ENCODE assay signal across 1 cellular context in the genomic region with DNA sequence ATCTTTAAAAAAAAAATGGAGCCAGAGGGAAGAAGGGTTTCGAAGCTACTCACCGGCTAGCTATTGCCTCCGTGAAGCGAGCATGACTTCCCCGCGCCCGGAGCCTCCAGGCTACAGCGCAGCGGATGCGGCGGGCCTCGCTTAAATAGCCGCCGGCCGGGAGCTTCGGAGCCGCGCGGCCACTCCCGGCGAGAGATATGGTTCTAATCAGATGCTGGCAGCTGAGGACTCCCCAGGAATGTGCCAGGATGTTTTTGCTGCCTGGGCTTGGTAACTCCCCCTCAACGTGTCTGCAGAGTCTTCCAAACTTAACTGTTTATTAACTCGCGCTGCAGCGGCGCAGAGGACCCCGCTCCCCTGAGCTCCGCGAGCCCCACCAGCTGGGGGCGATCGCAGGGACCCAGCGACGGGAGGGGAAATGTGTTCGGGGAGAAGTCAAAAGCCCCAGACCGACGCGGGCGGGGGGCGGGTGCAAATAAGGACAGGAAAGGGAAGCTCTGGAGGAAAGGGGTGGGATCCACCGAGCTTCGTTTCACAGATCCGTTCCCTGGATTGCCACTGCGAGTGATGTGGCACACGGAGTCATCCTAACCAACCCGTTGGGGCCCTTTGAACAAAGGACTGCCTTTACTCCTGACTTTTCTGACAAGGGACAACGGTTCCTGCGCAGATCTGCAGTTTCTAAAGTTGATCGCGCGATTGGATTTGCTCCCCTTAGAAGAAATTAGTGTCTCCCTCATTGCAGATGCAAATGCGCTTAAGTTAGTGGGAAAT.
A peak's percentile ranks its signal among the peaks of the same experiment; 100 is the strongest.
TF ChIP-seq lines count a peak whose summit lies in the region.

DAB2 (minus strand) TSS at position 230 of the 774 bp plus-strand sequence. CDS start 30,660 bp downstream, outside the sequence.

TF ChIP-seq in HEK293, 187 proteins besides CTCF, POLR2A, EP300 and RAD21 (continued from another document and continues in another):
- TF ChIP-seq ZNF19 (tag by site-specific recombination; IDR thresholded peaks at IDR 0.05; ENCODE audit: low read depth) (no peak), ZNF132 (tag by site-specific recombination; IDR thresholded peaks at IDR 0.05; ENCODE audit: borderline replicate concordance) (no peak), ZNF2 (tag by site-specific recombination; IDR thresholded peaks at IDR 0.05) (no peak), INSM2 (tag by site-specific recombination; IDR thresholded peaks at IDR 0.05) (peak; percentile 38), ZNF148 (tag by site-specific recombination; IDR thresholded peaks at IDR 0.05; ENCODE audit: borderline replicate concordance) (no peak), ZNF292 (tag by site-specific recombination; IDR thresholded peaks at IDR 0.05; ENCODE audit: borderline replicate concordance, low read depth) (no peak), ZNF549 (tag by site-specific recombination; IDR thresholded peaks at IDR 0.05) (no peak), ZNF624 (tag by site-specific recombination; IDR thresholded peaks at IDR 0.05) (no peak), BCL11A (tag by site-specific recombination; IDR thresholded peaks at IDR 0.05; ENCODE audit: low read depth) (peak; percentile 74; the same call in 1 of the 2 replicates), FEZF1 (tag by site-specific recombination; IDR thresholded peaks at IDR 0.05) (no peak), ZNF157 (tag by site-specific recombination; IDR thresholded peaks at IDR 0.05) (no peak), ZNF843 (tag by site-specific recombination; IDR thresholded peaks at IDR 0.05) (peak; percentile 22; the same call in 1 of the 2 replicates), ZFP69B (tag by site-specific recombination; IDR thresholded peaks at IDR 0.05) (peak; percentile 83), ZNF596 (tag by site-specific recombination; IDR thresholded peaks at IDR 0.05) (no peak), ZNF239 (tag by site-specific recombination; IDR thresholded peaks at IDR 0.05) (no peak), ZNF660 (tag by site-specific recombination; IDR thresholded peaks at IDR 0.05) (peak; percentile 85), ZNF677 (tag by site-specific recombination; IDR thresholded peaks at IDR 0.05) (no peak), KLF9 (tag by site-specific recombination; IDR thresholded peaks at IDR 0.05; ENCODE audit: low read depth) (peak; percentile 46; the same call in 1 of the 2 replicates), ZNF274 (IDR thresholded peaks at IDR 0.05; ENCODE audit: low read length) (no peak), ZNF274 (tag by site-specific recombination; IDR thresholded peaks at IDR 0.05; ENCODE audit: borderline replicate concordance) (no peak), ZNF426 (tag by site-specific recombination; IDR thresholded peaks at IDR 0.05) (no peak), ZNF146 (tag by site-specific recombination; IDR thresholded peaks at IDR 0.05) (no peak), KLF8 (tag by site-specific recombination; IDR thresholded peaks at IDR 0.05) (peak; percentile 7; the same call in 1 of the 2 replicates), ZNF561 (tag by site-specific recombination; IDR thresholded peaks at IDR 0.05; ENCODE audit: borderline replicate concordance) (peak; percentile 79), ZNF707 (tag by site-specific recombination; IDR thresholded peaks at IDR 0.05) (no peak), ZNF777 (tag by site-specific recombination; IDR thresholded peaks at IDR 0.05; ENCODE audit: borderline replicate concordance) (no peak), ZNF530 (tag by site-specific recombination; IDR thresholded peaks at IDR 0.05; ENCODE audit: low read depth) (no peak), PBX3 (CRISPR knock-in tag; IDR thresholded peaks at IDR 0.05) (no peak), ZNF830 (tag by site-specific recombination; IDR thresholded peaks at IDR 0.05; ENCODE audit: low read depth) (no peak), SP3 (tag by site-specific recombination; IDR thresholded peaks at IDR 0.05) (peak; percentile 57), ZNF560 (tag by site-specific recombination; IDR thresholded peaks at IDR 0.05; ENCODE audit: borderline replicate concordance) (no peak), ZNF121 (tag by site-specific recombination; IDR thresholded peaks at IDR 0.05) (no peak), OVOL3 (tag by site-specific recombination; IDR thresholded peaks at IDR 0.05) (no peak), KLF10 (tag by site-specific recombination; IDR thresholded peaks at IDR 0.05) (peak; percentile 70), YY2 (tag by site-specific recombination; IDR thresholded peaks at IDR 0.05) (no peak), GLIS1 (tag by site-specific recombination; IDR thresholded peaks at IDR 0.05) (peak; percentile 69), ZNF10 (tag by site-specific recombination; IDR thresholded peaks at IDR 0.05) (peak; percentile 100), ZNF175 (tag by site-specific recombination; IDR thresholded peaks at IDR 0.05) (no peak), ZFP3 (tag by site-specific recombination; IDR thresholded peaks at IDR 0.05; ENCODE audit: low read depth) (no peak), TCF7L2 (IDR thresholded peaks at IDR 0.05; ENCODE audit: borderline replicate concordance, low read depth, low read length) (no peak), ZNF174 (tag by site-specific recombination; IDR thresholded peaks at IDR 0.05) (no peak), KLF1 (tag by site-specific recombination; IDR thresholded peaks at IDR 0.05) (peak; percentile 33; the same call in 1 of the 2 replicates), EGR2 (tag by site-specific recombination; IDR thresholded peaks at IDR 0.05; ENCODE audit: low read depth) (no peak), ZNF423 (tag by site-specific recombination; IDR thresholded peaks at IDR 0.05) (no peak), GLI4 (tag by site-specific recombination; IDR thresholded peaks at IDR 0.05) (no peak), ZSCAN30 (tag by site-specific recombination; IDR thresholded peaks at IDR 0.05) (peak; percentile 92), TRIM28 (IDR thresholded peaks at IDR 0.05; ENCODE audit: borderline replicate concordance, low read length) (no peak), ZNF776 (tag by site-specific recombination; IDR thresholded peaks at IDR 0.05; ENCODE audit: borderline replicate concordance) (no peak), ZNF664 (tag by site-specific recombination; IDR thresholded peaks at IDR 0.05) (no peak), ZFP37 (tag by site-specific recombination; IDR thresholded peaks at IDR 0.05) (peak; percentile 77; the same call in 1 of the 2 replicates), ZNF521 (tag by site-specific recombination; IDR thresholded peaks at IDR 0.05) (no peak)
- TF ChIP-seq, protein P1, sequence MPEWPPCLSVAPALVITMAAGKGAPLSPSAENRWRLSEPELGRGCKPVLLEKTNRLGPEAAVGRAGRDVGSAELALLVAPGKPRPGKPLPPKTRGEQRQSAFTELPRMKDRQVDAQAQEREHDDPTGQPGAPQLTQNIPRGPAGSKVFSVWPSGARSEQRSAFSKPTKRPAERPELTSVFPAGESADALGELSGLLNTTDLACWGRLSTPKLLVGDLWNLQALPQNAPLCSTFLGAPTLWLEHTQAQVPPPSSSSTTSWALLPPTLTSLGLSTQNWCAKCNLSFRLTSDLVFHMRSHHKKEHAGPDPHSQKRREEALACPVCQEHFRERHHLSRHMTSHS (tag by site-specific recombination; IDR thresholded peaks at IDR 0.05) = no peak
- TF ChIP-seq, protein P2, sequence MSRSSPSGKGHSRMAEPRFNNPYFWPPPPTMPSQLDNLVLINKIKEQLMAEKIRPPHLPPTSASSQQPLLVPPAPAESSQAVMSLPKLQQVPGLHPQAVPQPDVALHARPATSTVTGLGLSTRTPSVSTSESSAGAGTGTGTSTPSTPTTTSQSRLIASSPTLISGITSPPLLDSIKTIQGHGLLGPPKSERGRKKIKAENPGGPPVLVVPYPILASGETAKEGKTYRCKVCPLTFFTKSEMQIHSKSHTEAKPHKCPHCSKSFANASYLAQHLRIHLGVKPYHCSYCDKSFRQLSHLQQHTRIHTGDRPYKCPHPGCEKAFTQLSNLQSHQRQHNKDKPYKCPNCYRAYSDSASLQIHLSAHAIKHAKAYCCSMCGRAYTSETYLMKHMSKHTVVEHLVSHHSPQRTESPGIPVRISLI (tag by site-specific recombination; IDR thresholded peaks at IDR 0.05) = no peak
- TF ChIP-seq, protein P3, sequence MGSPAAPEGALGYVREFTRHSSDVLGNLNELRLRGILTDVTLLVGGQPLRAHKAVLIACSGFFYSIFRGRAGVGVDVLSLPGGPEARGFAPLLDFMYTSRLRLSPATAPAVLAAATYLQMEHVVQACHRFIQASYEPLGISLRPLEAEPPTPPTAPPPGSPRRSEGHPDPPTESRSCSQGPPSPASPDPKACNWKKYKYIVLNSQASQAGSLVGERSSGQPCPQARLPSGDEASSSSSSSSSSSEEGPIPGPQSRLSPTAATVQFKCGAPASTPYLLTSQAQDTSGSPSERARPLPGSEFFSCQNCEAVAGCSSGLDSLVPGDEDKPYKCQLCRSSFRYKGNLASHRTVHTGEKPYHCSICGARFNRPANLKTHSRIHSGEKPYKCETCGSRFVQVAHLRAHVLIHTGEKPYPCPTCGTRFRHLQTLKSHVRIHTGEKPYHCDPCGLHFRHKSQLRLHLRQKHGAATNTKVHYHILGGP (tag by site-specific recombination; IDR thresholded peaks at IDR 0.05) = no peak
- TF ChIP-seq, protein P4, sequence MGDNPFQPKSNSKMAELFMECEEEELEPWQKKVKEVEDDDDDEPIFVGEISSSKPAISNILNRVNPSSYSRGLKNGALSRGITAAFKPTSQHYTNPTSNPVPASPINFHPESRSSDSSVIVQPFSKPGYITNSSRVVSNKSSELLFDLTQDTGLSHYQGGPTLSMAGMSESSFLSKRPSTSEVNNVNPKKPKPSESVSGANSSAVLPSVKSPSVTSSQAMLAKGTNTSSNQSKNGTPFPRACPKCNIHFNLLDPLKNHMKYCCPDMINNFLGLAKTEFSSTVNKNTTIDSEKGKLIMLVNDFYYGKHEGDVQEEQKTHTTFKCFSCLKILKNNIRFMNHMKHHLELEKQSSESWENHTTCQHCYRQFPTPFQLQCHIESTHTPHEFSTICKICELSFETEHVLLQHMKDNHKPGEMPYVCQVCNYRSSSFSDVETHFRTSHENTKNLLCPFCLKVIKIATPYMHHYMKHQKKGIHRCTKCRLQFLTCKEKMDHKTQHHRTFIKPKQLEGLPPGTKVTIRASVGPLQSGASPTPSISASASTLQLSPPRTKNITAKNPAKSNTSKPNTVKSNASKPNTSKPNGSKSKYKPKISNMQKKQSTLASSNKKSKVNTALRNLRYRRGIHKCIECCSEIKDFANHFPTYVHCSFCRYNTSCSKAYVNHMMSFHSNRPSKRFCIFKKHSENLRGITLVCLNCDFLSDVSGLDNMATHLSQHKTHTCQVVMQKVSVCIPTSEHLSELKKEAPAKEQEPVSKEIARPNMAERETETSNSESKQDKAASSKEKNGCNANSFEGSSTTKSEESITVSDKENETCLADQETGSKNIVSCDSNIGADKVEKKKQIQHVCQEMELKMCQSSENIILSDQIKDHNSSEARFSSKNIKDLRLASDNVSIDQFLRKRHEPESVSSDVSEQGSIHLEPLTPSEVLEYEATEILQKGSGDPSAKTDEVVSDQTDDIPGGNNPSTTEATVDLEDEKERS (tag by site-specific recombination; IDR thresholded peaks at IDR 0.05) = no peak
- TF ChIP-seq, protein P5, sequence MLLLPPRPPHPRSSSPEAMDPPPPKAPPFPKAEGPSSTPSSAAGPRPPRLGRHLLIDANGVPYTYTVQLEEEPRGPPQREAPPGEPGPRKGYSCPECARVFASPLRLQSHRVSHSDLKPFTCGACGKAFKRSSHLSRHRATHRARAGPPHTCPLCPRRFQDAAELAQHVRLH (tag by site-specific recombination; IDR thresholded peaks at IDR 0.05) = no peak
- TF ChIP-seq, protein P6, sequence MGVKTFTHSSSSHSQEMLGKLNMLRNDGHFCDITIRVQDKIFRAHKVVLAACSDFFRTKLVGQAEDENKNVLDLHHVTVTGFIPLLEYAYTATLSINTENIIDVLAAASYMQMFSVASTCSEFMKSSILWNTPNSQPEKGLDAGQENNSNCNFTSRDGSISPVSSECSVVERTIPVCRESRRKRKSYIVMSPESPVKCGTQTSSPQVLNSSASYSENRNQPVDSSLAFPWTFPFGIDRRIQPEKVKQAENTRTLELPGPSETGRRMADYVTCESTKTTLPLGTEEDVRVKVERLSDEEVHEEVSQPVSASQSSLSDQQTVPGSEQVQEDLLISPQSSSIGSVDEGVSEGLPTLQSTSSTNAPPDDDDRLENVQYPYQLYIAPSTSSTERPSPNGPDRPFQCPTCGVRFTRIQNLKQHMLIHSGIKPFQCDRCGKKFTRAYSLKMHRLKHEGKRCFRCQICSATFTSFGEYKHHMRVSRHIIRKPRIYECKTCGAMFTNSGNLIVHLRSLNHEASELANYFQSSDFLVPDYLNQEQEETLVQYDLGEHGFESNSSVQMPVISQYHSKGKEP (tag by site-specific recombination; IDR thresholded peaks at IDR 0.05) = no peak
